34 cellular contexts compared by ENCODE assay signal in the genomic region with DNA sequence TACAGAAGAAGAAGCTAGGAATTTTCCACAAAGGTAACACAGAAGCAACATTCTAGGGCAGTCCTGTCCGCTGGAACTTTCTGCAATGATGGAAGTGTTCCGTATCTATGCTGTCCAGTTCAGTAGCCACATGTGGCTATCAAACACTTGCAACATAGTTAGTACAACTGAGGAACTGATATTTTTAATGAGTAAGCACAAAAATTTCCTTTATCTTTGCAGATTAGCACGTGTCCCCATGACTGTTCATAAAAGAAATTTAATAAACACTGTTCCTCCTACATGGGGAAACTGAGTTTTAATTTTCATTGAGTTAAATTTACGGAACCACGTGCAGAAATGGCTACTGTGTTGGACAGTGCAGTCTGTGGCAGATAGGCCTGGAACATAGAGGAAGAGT.
"Had no signal": no experiment of that assay in that cellular context is flagged by ENCODE, and none has a peak within 500 bp of the region (broad histone marks: within the 10 kb centered on the region; RNA-seq: fewer than 3 reads in every experiment).

No MANE protein-coding gene starts in this region.

- H3K9ac ChIP-seq: KMS-11 had no signal

- H3K9me3 ChIP-seq: MG63 had no signal

- H3K27ac ChIP-seq: KMS-11 had no signal

- H3K4me3 ChIP-seq: MG63 had no signal

- DNase-seq: Karpas-422, Kasumi-1, MG63, MM.1S, NCI-H1048, NCI-H1092, NCI-H1092 treated with DMSO at 0.1 percent for 48 hours, NCI-H1105, NCI-H1105 treated with DMSO at 0.1 percent for 48 hours, NCI-H1417, NCI-H1417 treated with DMSO at 0.1 percent for 48 hours, NCI-H1436, NCI-H1436 treated with DMSO at 0.1 percent for 48 hours, NCI-H146, NCI-H1694, NCI-H1694 treated with DMSO at 0.1 percent for 48 hours, NCI-H187, NCI-H187 treated with DMSO at 0.1 percent for 48 hours, NCI-H1930, NCI-H2029, NCI-H2029 treated with DMSO at 0.1 percent for 48 hours, NCI-H2081, NCI-H2081 treated with DMSO at 0.1 percent for 48 hours, NCI-H2107, NCI-H2171 treated with DMSO at 0.1 percent for 48 hours, NCI-H2227 treated with DMSO at 0.1 percent for 48 hours, NCI-H226, NCI-H345, NCI-H446, NCI-H446 treated with DMSO at 0.1 percent for 48 hours, NCI-H510A, NCI-H510A treated with DMSO at 0.1 percent for 48 hours, NCI-H524 had no signal

- H3K4me2 ChIP-seq: KMS-11 had no signal

- H3K36me3 ChIP-seq: MG63 had no signal
